ENCODE assay signal across 18 cellular contexts in genomic region chrX:14344172-14344940, GRCh38.
A peak's percentile ranks its signal among the peaks of the same experiment; 100 is the strongest.
DNase-seq lines count a peak whose midpoint lies in the region; TF ChIP-seq lines count a peak whose summit lies in the region.
"Had no signal": no experiment of that assay in that cellular context is flagged by ENCODE, and none has a peak within 500 bp of the region (broad histone marks: within the 10 kb centered on the region; RNA-seq: fewer than 3 reads in every experiment).

No MANE protein-coding gene starts in this region.

- H2AFZ ChIP-seq in OCI-LY1 (ENCODE audit: low read length) (no peak overlapping the region), MM.1S (ENCODE audit: low read length) (no peak overlapping the region)

- H3K79me2 ChIP-seq in OCI-LY1 (ENCODE audit: insufficient read depth, low read length) = no peaks in the 10 kb centered on the region
- no peaks in the 10 kb centered on the region for H3K79me2 ChIP-seq in MM.1S (ENCODE audit: low read length)

- H3K9me3 ChIP-seq in OCI-LY1 (ENCODE audit: low read length) = no peaks in the 10 kb centered on the region
- H3K9me3 ChIP-seq in MM.1S (replicated peaks; ENCODE audit: insufficient read depth, low read length) = no peaks in the 10 kb centered on the region
- H3K9me3 ChIP-seq: gastrocnemius medialis, ovary, vagina had no signal

- H3K4me2 ChIP-seq in OCI-LY1 (ENCODE audit: low read length) (no peak overlapping the region), MM.1S (ENCODE audit: low read depth, low read length) (no peak overlapping the region)

- no peaks in the 10 kb centered on the region for H3K9me2 ChIP-seq in OCI-LY1 (ENCODE audit: low read depth, low read length)
- no peaks in the 10 kb centered on the region for H3K9me2 ChIP-seq in MM.1S (replicated peaks; ENCODE audit: insufficient read depth, low read length)

- H3K4me1 ChIP-seq in OCI-LY1 (ENCODE audit: insufficient read depth, low read length, severe bottlenecking) (no peaks in the 10 kb centered on the region), MM.1S (ENCODE audit: low read length) (no peaks in the 10 kb centered on the region)
- H3K4me1 ChIP-seq: gastrocnemius medialis, right lobe of liver, vagina had no signal

- TF ChIP-seq CTCF in 22Rv1 (IDR thresholded peaks at IDR 0.05) = peak; percentile 22; the same call in 1 of the 2 replicates
- peak; percentile 36 for TF ChIP-seq CTCF in GM06990 (IDR thresholded peaks at IDR 0.05; ENCODE audit: insufficient read depth, low read length, poor library complexity, severe bottlenecking)
- peak; percentile 15 for TF ChIP-seq CTCF in OCI-LY1 (IDR thresholded peaks at IDR 0.05; ENCODE audit: low read length)
- TF ChIP-seq CTCF in epithelial cell of proximal tubule (conservative IDR thresholded peaks at IDR 0.05; ENCODE audit: low read depth, low read length) = peak; percentile 17
- no peak for TF ChIP-seq CTCF in MM.1S (IDR thresholded peaks at IDR 0.05; ENCODE audit: low read length)

- H3K36me3 ChIP-seq in GM06990 (ENCODE audit: control insufficient read depth, insufficient read depth, low read length) (no peaks in the 10 kb centered on the region), OCI-LY1 (ENCODE audit: insufficient read depth, low read length) (no peaks in the 10 kb centered on the region), MM.1S (replicated peaks; ENCODE audit: insufficient read depth, low read length) (no peaks in the 10 kb centered on the region)
- H3K36me3 ChIP-seq: gastrocnemius medialis, ovary, right lobe of liver, vagina had no signal

- H3K9ac ChIP-seq in OCI-LY1 (ENCODE audit: low read length) (no peak overlapping the region), MM.1S (ENCODE audit: low read length) (no peak overlapping the region)

- H3K27me3 ChIP-seq in GM06990 (replicated peaks; ENCODE audit: control insufficient read depth, insufficient read depth, low read length) (no peaks in the 10 kb centered on the region), OCI-LY1 (ENCODE audit: insufficient read depth, low read length) (no peaks in the 10 kb centered on the region), MM.1S (replicated peaks; ENCODE audit: insufficient read depth, low read length) (no peaks in the 10 kb centered on the region)
- H3K27me3 ChIP-seq: gastrocnemius medialis, ovary, right lobe of liver, vagina had no signal

- H3K4me3 ChIP-seq in GM06990 (replicated peaks; ENCODE audit: low read depth, low read length) = no peak overlapping the region
- no peak overlapping the region for H3K4me3 ChIP-seq in OCI-LY1 (ENCODE audit: low read depth, low read length, poor library complexity, severe bottlenecking)
- no peak overlapping the region for H3K4me3 ChIP-seq in epithelial cell of proximal tubule (ENCODE audit: low read depth, low read length)
- no peak overlapping the region for H3K4me3 ChIP-seq in MM.1S (ENCODE audit: low read length)
- H3K4me3 ChIP-seq: gastrocnemius medialis, ovary, right lobe of liver, vagina had no signal

- H3K27ac ChIP-seq in 22Rv1 (no peak overlapping the region), OCI-LY1 (ENCODE audit: low read depth, low read length, poor library complexity, severe bottlenecking) (no peak overlapping the region), MM.1S (ENCODE audit: low read length) (no peak overlapping the region)
- H3K27ac ChIP-seq: gastrocnemius medialis, ovary, right lobe of liver, vagina had no signal

- H4K20me1 ChIP-seq in OCI-LY1 (ENCODE audit: insufficient read depth, low read length) (no peaks in the 10 kb centered on the region), MM.1S (ENCODE audit: insufficient read depth, low read length) (no peaks in the 10 kb centered on the region)

- DNase-seq in GM06990 (ENCODE audit: extremely low read depth, insufficient read length) (no peak), epithelial cell of proximal tubule (ENCODE audit: low read depth) (no peak), NCI-H446 (lab: John Stamatoyannopoulos, UW) (no peak), MM.1S (no peak)
- DNase-seq in central memory CD4-positive, alpha-beta T cell = no peak
- DNase-seq in activated naive CD4-positive, alpha-beta T cell treated with Interleukin-2 at 50 U/mL for 16 hours = no peak
- DNase-seq: activated CD4-positive, alpha-beta T cell treated with anti-CD3 and anti-CD28 coated beads for 48 hours; activated CD8-positive, alpha-beta memory T cell treated with anti-CD3 and anti-CD28 coated beads, Interleukin-2, amount 50 U/mL, for 4 hours; CD4-positive, alpha-beta T cell; gastrocnemius medialis; naive B cell; NCI-H1436; ovary; right lobe of liver; SIG-M5 had no signal

- H3F3A ChIP-seq in OCI-LY1 (ENCODE audit: insufficient read depth, low read length) (no peaks in the 10 kb centered on the region), MM.1S (ENCODE audit: insufficient read depth, low read length) (no peaks in the 10 kb centered on the region)
